In the genomic region with DNA sequence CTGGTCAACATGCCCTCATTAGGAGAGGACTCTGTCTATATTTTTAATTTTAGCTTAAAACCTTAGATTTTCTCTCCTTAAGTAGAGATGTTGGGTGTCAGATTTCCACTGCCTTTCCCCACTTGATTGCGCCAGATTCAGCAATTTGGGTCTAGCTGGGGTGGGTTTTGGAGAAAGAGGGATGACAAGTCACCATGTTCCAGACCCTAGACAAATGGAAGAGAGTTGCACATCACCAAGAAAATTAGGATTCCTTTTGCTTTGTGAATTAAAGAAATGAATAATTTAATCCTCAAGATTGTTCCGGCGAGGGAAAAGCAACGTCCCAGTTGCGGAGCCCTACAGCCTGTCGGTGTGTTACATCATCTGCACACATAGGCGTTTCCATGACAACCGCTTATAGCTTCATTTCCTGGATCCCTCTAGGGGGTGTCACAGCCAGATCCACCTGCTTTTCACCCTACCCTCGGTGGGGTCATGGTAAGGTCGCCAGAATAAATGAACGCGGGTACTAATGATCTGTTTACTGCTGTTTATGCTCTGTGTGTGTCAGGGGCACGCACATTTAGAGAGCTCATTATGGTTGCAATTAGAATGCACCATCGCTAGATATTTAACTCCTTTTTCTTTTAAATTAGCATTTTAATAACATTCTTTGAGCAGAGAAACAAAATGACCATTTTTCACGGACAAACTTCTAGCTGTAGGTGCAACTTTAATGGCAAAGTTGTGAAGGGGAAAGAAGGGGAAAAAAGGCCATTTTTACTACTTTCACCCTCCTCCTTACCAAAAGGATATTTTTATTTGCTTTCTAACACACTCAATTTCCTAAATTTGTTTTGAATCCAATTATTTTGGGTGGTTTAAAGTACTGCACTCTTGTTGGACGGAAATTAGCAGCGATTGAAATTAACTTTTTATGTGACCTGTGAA, we compare ENCODE assay signal across 14 cellular contexts. TPM values are rescaled to one million over a fixed set of nuclear protein-coding genes. Genes with fewer than 3 reads are reported as not detected.
A peak's percentile ranks its signal among the peaks of the same experiment; 100 is the strongest.
DNase-seq lines count a peak whose midpoint lies in the region; TF ChIP-seq lines count a peak whose summit lies in the region.
"Had no signal": no experiment of that assay in that cellular context is flagged by ENCODE, and none has a peak within 500 bp of the region (broad histone marks: within the 10 kb centered on the region; RNA-seq: fewer than 3 reads in every experiment).

No MANE protein-coding gene starts in this region.

- in situ Hi-C loops in mammary epithelial cell (cut with MboI; ENCODE audit: low sequenced_read_pairs in 2 of 2): loop anchor here in 1 of 2 donors (10.0 kb wide), 1 partner anchor 445 kb away; a partner anchor contains a TSS

- H3F3A ChIP-seq in Loucy (ENCODE audit: low read depth): no peaks in the 10 kb centered on the region

- H3K27ac ChIP-seq in SJCRH30 (no peak overlapping the region), mammary epithelial cell (ENCODE audit: insufficient read depth, low read depth, low read length) (no peak overlapping the region)
- H3K27ac ChIP-seq: ascending aorta, left lung, neutrophil, tibial artery had no signal

- peak; percentile 94 to 97 for DNase-seq in NCI-H2081 (lab: John Stamatoyannopoulos, UW)
- peak; percentile 71 to 81 for DNase-seq in SJCRH30
- DNase-seq in iris pigment epithelial cell (ENCODE audit: low read depth): peak; percentile 14
- no peak for DNase-seq in stimulated activated CD4-positive, alpha-beta T cell treated with anti-CD3 and anti-CD28 coated beads, Interleukin-4, amount 100 ng/mL, for 4 hours
- DNase-seq in NCI-H128 (lab: John Stamatoyannopoulos, UW; ENCODE audit: unreplicated experiment): no peak
- DNase-seq in activated effector memory CD4-positive, alpha-beta T cell treated with Interleukin-2 at 50 U/mL for 16 hours: no peak
- no peak for DNase-seq in mammary epithelial cell
- DNase-seq: activated T-cell treated with anti-CD3 and anti-CD28 coated beads for 4 hours, left lung, NCI-H226, tibial artery had no signal

- WGBS in mammary epithelial cell (ENCODE audit: low coverage, missing lambda C conversion rate): 57% methylated on average over 17 of the region's 17 CpGs

- H3K4me1 ChIP-seq in Loucy (ENCODE audit: insufficient read depth, low read length, poor library complexity, severe bottlenecking) (peaks cover 27% of the 10 kb centered on the region), SJCRH30 (peaks cover 43% of the 10 kb centered on the region), mammary epithelial cell (ENCODE audit: insufficient read depth, low read length) (no peaks in the 10 kb centered on the region)
- H3K4me1 ChIP-seq: ascending aorta, tibial artery had no signal

- no peaks in the 10 kb centered on the region for H3K79me2 ChIP-seq in Loucy (ENCODE audit: insufficient read depth, low read length)
- H3K79me2 ChIP-seq in mammary epithelial cell (ENCODE audit: insufficient read depth, low read length): no peaks in the 10 kb centered on the region

- TF ChIP-seq CTCF in Loucy (conservative IDR thresholded peaks at IDR 0.05; ENCODE audit: low read length) (no peak), mammary epithelial cell (conservative IDR thresholded peaks at IDR 0.05 in 1 of 2, IDR thresholded peaks at IDR 0.05 in 1 of 2; ENCODE audit: extremely low read depth in 1 of 2, insufficient read depth in 1 of 2, low read depth in 1 of 2, low read length in 2 of 2) (no peak)

- H3K9ac ChIP-seq in Loucy (ENCODE audit: low read depth, low read length, poor library complexity, severe bottlenecking) (no peak overlapping the region), mammary epithelial cell (ENCODE audit: insufficient read depth, low read length) (no peak overlapping the region)

- H2AFZ ChIP-seq in Loucy (ENCODE audit: low read length): no peak overlapping the region
- no peak overlapping the region for H2AFZ ChIP-seq in mammary epithelial cell (ENCODE audit: low read depth, low read length)

- intact Hi-C loops in mammary epithelial cell (cut with micrococcal nuclease): loop anchor here (5.0 kb wide), 2 partner anchors 223 to 443 kb away; a partner anchor contains a TSS

- CTCF ChIA-PET in mammary epithelial cell (lab: Charles Lee; ENCODE audit: low non-redundant PET): no interaction called here

- H3K36me3 ChIP-seq in Loucy (ENCODE audit: insufficient read depth, low read length): no peaks in the 10 kb centered on the region
- H3K36me3 ChIP-seq in SJCRH30: no peaks in the 10 kb centered on the region
- H3K36me3 ChIP-seq in mammary epithelial cell (ENCODE audit: insufficient read depth, low read length): no peaks in the 10 kb centered on the region
- H3K36me3 ChIP-seq: ascending aorta, left lung, neutrophil, tibial artery had no signal

- H3K4me3 ChIP-seq in Loucy (ENCODE audit: low read length, poor library complexity, severe bottlenecking) (no peak overlapping the region), SJCRH30 (no peak overlapping the region), mammary epithelial cell (replicated peaks in 1 of 3; ENCODE audit: insufficient read depth in 1 of 3, low read depth in 2 of 3, low read length in 3 of 3) (no peak overlapping the region)
- H3K4me3 ChIP-seq: ascending aorta, left lung, tibial artery had no signal

- H3K27me3 ChIP-seq in Loucy (ENCODE audit: insufficient read depth, low read length, poor library complexity, severe bottlenecking): no peaks in the 10 kb centered on the region
- peaks cover 7% of the 10 kb centered on the region for H3K27me3 ChIP-seq in SJCRH30
- H3K27me3 ChIP-seq in mammary epithelial cell (ENCODE audit: insufficient read depth, low read length): peaks cover 8% of the 10 kb centered on the region
- H3K27me3 ChIP-seq: ascending aorta had no signal

- no peaks in the 10 kb centered on the region for H4K20me1 ChIP-seq in Loucy (ENCODE audit: insufficient read depth, low read length, poor library complexity, severe bottlenecking)
- no peaks in the 10 kb centered on the region for H4K20me1 ChIP-seq in mammary epithelial cell (ENCODE audit: insufficient read depth, low read length)

- H3K9me3 ChIP-seq in Loucy (ENCODE audit: insufficient read depth, low read depth, low read length): no peaks in the 10 kb centered on the region
- H3K9me3 ChIP-seq in SJCRH30 (replicated peaks): no peaks in the 10 kb centered on the region
- H3K9me3 ChIP-seq in mammary epithelial cell (replicated peaks; ENCODE audit: insufficient read depth, low read length): no peaks in the 10 kb centered on the region
- H3K9me3 ChIP-seq: ascending aorta, left lung, neutrophil, tibial artery had no signal

- no TSS peak for BruUV-seq in mammary epithelial cell (replicated peaks; lab: Mats Ljungman, UMichigan)

- H3K9me2 ChIP-seq in Loucy (replicated peaks; ENCODE audit: low read depth, low read length): no peaks in the 10 kb centered on the region

- H3K4me2 ChIP-seq in Loucy (ENCODE audit: low read depth, low read length, poor library complexity, severe bottlenecking) (peak overlapping the region; percentile 76), mammary epithelial cell (ENCODE audit: insufficient read depth, low read depth, low read length) (no peak overlapping the region)

- dilution Hi-C loops in mammary epithelial cell (cut with HindIII; ENCODE audit: low sequenced_read_pairs): no loop called here

RNA-seq across cellular contexts. Expression of a gene that starts 41.9 kb away (rescaled TPM):
- total RNA-seq in SJCRH30 (2014; rRNA removed; shearing (Covaris generic)): 15.3 and 16.1 TPM in 2 replicates
- total RNA-seq in mammary epithelial cell: 10 to 100 TPM; 20.2 to 25.8 TPM
- 16.8 TPM for polyA plus RNA-seq in mammary epithelial cell
- polyA minus RNA-seq in mammary epithelial cell: 28.8 TPM

RNA-seq across cellular contexts. Expression of a gene that starts 48.2 kb away (rescaled TPM):
- 148 and 149 TPM in 2 replicates for total RNA-seq in SJCRH30 (2014; rRNA removed; shearing (Covaris generic))
- 10 to 100 TPM; 35.0 to 69.2 TPM for total RNA-seq in mammary epithelial cell
- polyA plus RNA-seq in mammary epithelial cell: 31.1 TPM
- polyA minus RNA-seq in mammary epithelial cell: 27.7 TPM

Comparison
In these comparisons a context has a peak if more than half of its experiments do, and no peak if none do; other contexts are left out.
1. DNase-seq: peak in NCI-H2081 (2 of 2), SJCRH30 (2 of 2) and iris pigment epithelial cell (single experiment); none in stimulated activated CD4-positive, alpha-beta T cell treated with anti-CD3 and anti-CD28 coated beads, Interleukin-4, amount 100 ng/mL, for 4 hours (0 of 2), NCI-H128 (single experiment), activated effector memory CD4-positive, alpha-beta T cell treated with Interleukin-2 at 50 U/mL for 16 hours (single experiment) and mammary epithelial cell (single experiment).